ENCODE assay signal across 1 cellular context in the genomic region with DNA sequence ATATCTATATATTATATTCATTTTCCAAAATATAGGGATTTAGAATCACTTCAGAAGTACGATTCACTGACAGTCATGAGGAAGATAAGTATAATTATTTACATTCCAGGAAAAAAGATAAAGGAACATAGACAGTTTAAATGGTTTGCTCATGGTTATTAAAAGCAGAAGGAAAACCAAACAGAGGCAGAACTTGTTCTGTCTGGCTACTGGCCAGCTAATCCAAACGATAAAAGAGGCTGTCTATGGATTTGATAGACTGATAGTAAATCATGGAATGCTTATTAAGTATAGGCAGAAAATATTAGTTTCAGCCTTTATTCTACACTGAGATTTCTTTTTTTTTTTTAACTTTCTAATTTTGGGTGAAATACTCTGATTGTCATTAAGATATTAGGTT.
TF ChIP-seq lines count a peak whose summit lies in the region.

No MANE protein-coding gene starts in this region.

TF ChIP-seq in SK-N-SH, 30 proteins besides CTCF, POLR2A, EP300 and RAD21 (continued from another document):
- TF ChIP-seq, protein P1, sequence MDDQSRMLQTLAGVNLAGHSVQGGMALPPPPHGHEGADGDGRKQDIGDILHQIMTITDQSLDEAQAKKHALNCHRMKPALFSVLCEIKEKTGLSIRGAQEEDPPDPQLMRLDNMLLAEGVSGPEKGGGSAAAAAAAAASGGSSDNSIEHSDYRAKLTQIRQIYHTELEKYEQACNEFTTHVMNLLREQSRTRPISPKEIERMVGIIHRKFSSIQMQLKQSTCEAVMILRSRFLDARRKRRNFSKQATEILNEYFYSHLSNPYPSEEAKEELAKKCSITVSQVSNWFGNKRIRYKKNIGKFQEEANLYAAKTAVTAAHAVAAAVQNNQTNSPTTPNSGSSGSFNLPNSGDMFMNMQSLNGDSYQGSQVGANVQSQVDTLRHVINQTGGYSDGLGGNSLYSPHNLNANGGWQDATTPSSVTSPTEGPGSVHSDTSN (IDR thresholded peaks at IDR 0.05) = no peak
- TF ChIP-seq NFIC (IDR thresholded peaks at IDR 0.05; ENCODE audit: borderline replicate concordance) = no peak
